Comparison of ENCODE assay signal across 8 cellular contexts in genomic region chr16:1989826-1990335, GRCh38. TPM values are rescaled to one million over a fixed set of nuclear protein-coding genes. Genes with fewer than 3 reads are reported as not detected.
DNase-seq lines count a peak whose midpoint lies in the region; ATAC-seq and TF ChIP-seq lines count a peak whose summit lies in the region.

A gene with protein sequence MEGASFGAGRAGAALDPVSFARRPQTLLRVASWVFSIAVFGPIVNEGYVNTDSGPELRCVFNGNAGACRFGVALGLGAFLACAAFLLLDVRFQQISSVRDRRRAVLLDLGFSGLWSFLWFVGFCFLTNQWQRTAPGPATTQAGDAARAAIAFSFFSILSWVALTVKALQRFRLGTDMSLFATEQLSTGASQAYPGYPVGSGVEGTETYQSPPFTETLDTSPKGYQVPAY (plus strand): TSS chr16:1989970. CDS start chr16:1990103, 133 bp downstream.

- no peak for TF ChIP-seq CTCF in PC-9 (conservative IDR thresholded peaks at IDR 0.05)
- no peak for TF ChIP-seq CTCF in smooth muscle cell (IDR thresholded peaks at IDR 0.05; ENCODE audit: borderline replicate concordance, insufficient read depth, poor library complexity, severe bottlenecking)

- H3K9me3 ChIP-seq in PC-9 (ENCODE audit: insufficient read depth, low read depth) (no peaks in the 10 kb centered on the region), esophagus (ENCODE audit: control insufficient read depth in 2 of 2, insufficient read depth in 1 of 2, low read depth in 1 of 2, low read length in 1 of 2) (peaks cover 0 to 4% of the 10 kb centered on the region in 2 donors), smooth muscle cell (replicated peaks; ENCODE audit: low read depth) (no peaks in the 10 kb centered on the region)

- CTCF ChIA-PET in PC-9 (lab: Charles Lee), result no interaction called here

- POLR2A ChIA-PET in PC-9 (lab: Charles Lee; ENCODE audit: unreplicated experiment), result no interaction called here

- H3K4me3 ChIP-seq in PC-9 (peak within 1 kb of the TSS; percentile 45), esophagus (ENCODE audit: low read depth in 1 of 2, low read length in 2 of 2) (peak within 1 kb of the TSS; percentile 17 to 33), smooth muscle cell (peak within 1 kb of the TSS; percentile 46)

- peaks cover 62% of the 10 kb centered on the region for H3F3A ChIP-seq in PC-9 (ENCODE audit: insufficient read depth, low read depth)
- H3F3A ChIP-seq in smooth muscle cell (ENCODE audit: low read depth), result peaks cover 10% of the 10 kb centered on the region

- H3K27me3 ChIP-seq in PC-9 (ENCODE audit: insufficient read depth, low read depth) (no peaks in the 10 kb centered on the region), esophagus (ENCODE audit: control insufficient read depth in 1 of 2, insufficient read depth in 2 of 2, low read length in 2 of 2) (peaks cover 0 to 18% of the 10 kb centered on the region in 2 donors), smooth muscle cell (ENCODE audit: low read depth) (peaks cover 39% of the 10 kb centered on the region)

- no peak for ATAC-seq in GM21447 (IDR thresholded peaks at IDR 0.05; ENCODE audit: unreplicated experiment)

- H3K9me2 ChIP-seq in PC-9 (ENCODE audit: insufficient read depth), result no peaks in the 10 kb centered on the region

- no TSS peak for BruUV-seq in PC-9 (replicated peaks; lab: Mats Ljungman, UMichigan)

- H3K36me3 ChIP-seq in PC-9 (ENCODE audit: low read depth), result no peaks in the 10 kb centered on the region; the same call in 1 of the 2 replicates
- H3K36me3 ChIP-seq in esophagus (ENCODE audit: control insufficient read depth in 2 of 2, insufficient read depth in 2 of 2, low read length in 1 of 2), result peaks cover 0 to 12% of the 10 kb centered on the region in 2 donors
- no peaks in the 10 kb centered on the region for H3K36me3 ChIP-seq in smooth muscle cell (ENCODE audit: low read depth)

- intact Hi-C loops in PC-9 (cut with micrococcal nuclease; ENCODE audit: unreplicated experiment), result no loop called here

- H3K4me1 ChIP-seq in PC-9 (replicated peaks; ENCODE audit: insufficient read depth) (peaks cover 38% of the 10 kb centered on the region), esophagus (ENCODE audit: control insufficient read depth in 2 of 2, insufficient read depth in 2 of 2, low read length in 1 of 2) (peaks cover 10 to 34% of the 10 kb centered on the region in 2 donors), smooth muscle cell (ENCODE audit: low read depth) (peaks cover 15% of the 10 kb centered on the region)

- H3K9ac ChIP-seq in smooth muscle cell (ENCODE audit: low read depth), result no peak within 1 kb of the TSS

- 0 to 1% methylated on average over 28 to 66 of the region's 66 CpGs for WGBS in esophagus, 2 donors
- WGBS in smooth muscle cell (ENCODE audit: low lambda C conversion rate), result 0% methylated on average over 21 of the region's 66 CpGs

- DNase-seq in NCI-H146 (lab: John Stamatoyannopoulos, UW) (peak; percentile 74), NCI-H146 treated with DMSO at 0.1 percent for 48 hours (lab: John Stamatoyannopoulos, UW; ENCODE audit: unreplicated experiment) (no peak), PC-9 (no peak), smooth muscle cell (lab: John Stamatoyannopoulos, UW; ENCODE audit: unreplicated experiment) (no peak), LoVo (ENCODE audit: low spot score) (no peak)
- no peak for DNase-seq in central memory CD4-positive, alpha-beta T cell

- H2AFZ ChIP-seq in PC-9 (peak within 1 kb of the TSS; percentile 65; the same call in 1 of the 2 replicates), smooth muscle cell (ENCODE audit: low read depth) (no peak within 1 kb of the TSS)

- no peak within 1 kb of the TSS for H3K27ac ChIP-seq in PC-9
- H3K27ac ChIP-seq in esophagus (ENCODE audit: low read depth in 2 of 2, low read length in 1 of 2), result peak within 1 kb of the TSS in 1 of 2 donors; percentile 6
- H3K27ac ChIP-seq in smooth muscle cell (ENCODE audit: low read depth), result no peak within 1 kb of the TSS

- H3K4me2 ChIP-seq in PC-9 (peak within 1 kb of the TSS; percentile 81), smooth muscle cell (peak within 1 kb of the TSS; percentile 82)

- H4K20me1 ChIP-seq in PC-9 (ENCODE audit: insufficient read depth), result no peaks in the 10 kb centered on the region
- H4K20me1 ChIP-seq in smooth muscle cell (ENCODE audit: low read depth), result no peaks in the 10 kb centered on the region

- H3K79me2 ChIP-seq in PC-9 (ENCODE audit: low read depth) (peaks cover 11% of the 10 kb centered on the region), smooth muscle cell (ENCODE audit: low read depth) (no peaks in the 10 kb centered on the region)

RNA-seq across cellular contexts. Expression of the gene that starts here (rescaled TPM):
- total RNA-seq in PC-9 (2021), result 4.3 and 4.5 TPM in 2 replicates
- polyA plus RNA-seq in esophagus, result under 1 TPM; 0.06 to 0.36 TPM
- total RNA-seq in smooth muscle cell, result 3.0 and 4.4 TPM in 2 replicates
- polyA plus RNA-seq in smooth muscle cell, result 8.7 and 16.8 TPM in 2 replicates
